8 cellular contexts compared by ENCODE assay signal in the genomic region with DNA sequence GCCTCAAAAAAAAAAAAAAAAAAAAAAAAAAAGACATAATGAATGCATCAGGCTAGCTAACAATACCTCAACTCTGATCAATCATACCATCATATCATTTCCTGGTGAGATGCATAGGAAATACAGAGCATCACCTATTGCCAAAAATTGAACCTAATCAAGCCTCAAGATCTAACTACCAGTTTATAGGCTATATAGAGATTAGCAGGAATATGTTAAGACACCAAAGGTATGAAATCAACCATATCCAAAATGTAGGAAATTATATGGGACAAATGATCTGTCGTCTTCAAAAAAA. TPM values are rescaled to one million over a fixed set of nuclear protein-coding genes. Genes with fewer than 3 reads are reported as not detected.
A peak's percentile ranks its signal among the peaks of the same experiment; 100 is the strongest.
DNase-seq lines count a peak whose midpoint lies in the region; ATAC-seq and TF ChIP-seq lines count a peak whose summit lies in the region.

No MANE protein-coding gene starts in this region.

- no peak for ATAC-seq in IMR-90 (ENCODE audit: low read depth)
- no peak for ATAC-seq in HG03135 (IDR thresholded peaks at IDR 0.05; ENCODE audit: unreplicated experiment)

- H3K4me1 ChIP-seq in Caco-2 (peaks cover 12% of the 10 kb centered on the region; the same call in 1 of the 2 replicates), IMR-90 (ENCODE audit: control insufficient read depth, insufficient read depth, low read length) (no peaks in the 10 kb centered on the region), duodenal mucosa (ENCODE audit: control insufficient read depth in 1 of 2, insufficient read depth in 2 of 2, low read length in 2 of 2) (peaks cover 16 to 17% of the 10 kb centered on the region in 2 donors), neuron (ENCODE audit: insufficient read depth, low read length) (peaks cover 14% of the 10 kb centered on the region)

- peaks cover 6% of the 10 kb centered on the region; the same call in 1 of the 2 replicates for H3K9me1 ChIP-seq in IMR-90 (ENCODE audit: insufficient read depth, low read length)

- no CpG with 5 or more reads among the region's 1 CpG for WGBS in IMR-90 (ENCODE audit: extremely low coverage in 2 of 2, insufficient read length in 1 of 2), 2 experiments

- H3K27ac Mint-ChIP-seq in Caco-2 (ENCODE audit: unreplicated experiment), result peak overlapping the region; percentile 81

- H3K4me2 ChIP-seq in IMR-90 (ENCODE audit: low read depth, low read length), result peak overlapping the region; percentile 87

- H3K14ac ChIP-seq in IMR-90 (replicated peaks; ENCODE audit: low read depth, low read length), result peak overlapping the region; percentile 95

- dilution Hi-C loops in IMR-90 (cut with HindIII; ENCODE audit: low sequenced_read_pairs, unreplicated experiment), result no loop called here

- H3K27ac ChIP-seq in IMR-90 (ENCODE audit: insufficient read depth, low read length) (peak overlapping the region; percentile 75), duodenal mucosa (ENCODE audit: low read depth, low read length) (no peak overlapping the region)

- no peaks in the 10 kb centered on the region for H3K27me3 Mint-ChIP-seq in Caco-2 (ENCODE audit: insufficient read depth, unreplicated experiment)

- peak overlapping the region; percentile 81; the same call in 1 of the 2 replicates for H3K56ac ChIP-seq in IMR-90 (ENCODE audit: extremely low read depth, insufficient read depth, low read length)

- intact Hi-C loops in Caco-2 (cut with micrococcal nuclease; ENCODE audit: unreplicated experiment), result loop anchor here (1.0 to 2.0 kb wide), 2 partner anchors 11 to 28 kb away; partner anchors contain the start of gene PRC1
- intact Hi-C loops in IMR-90 (cut with micrococcal nuclease), result no loop called here

- H3K23ac ChIP-seq in IMR-90 (ENCODE audit: low read depth, low read length), result no peak overlapping the region

- no peaks in the 10 kb centered on the region for H3K9me3 Mint-ChIP-seq in Caco-2 (ENCODE audit: unreplicated experiment)

- peak overlapping the region; percentile 74 for H2BK5ac ChIP-seq in IMR-90 (ENCODE audit: low read depth, low read length, poor library complexity, severe bottlenecking)

- TF ChIP-seq RAD21 in IMR-90 (IDR thresholded peaks at IDR 0.05; ENCODE audit: low read length), result no peak

- H3K27me3 ChIP-seq in Caco-2 (replicated peaks; ENCODE audit: control insufficient read depth, insufficient read depth, low read length) (no peaks in the 10 kb centered on the region), IMR-90 (ENCODE audit: control insufficient read depth, insufficient read depth, low read length) (no peaks in the 10 kb centered on the region), duodenal mucosa (ENCODE audit: control insufficient read depth in 1 of 2, insufficient read depth in 2 of 2, low read length in 2 of 2) (no peaks in the 10 kb centered on the region), neuron (ENCODE audit: insufficient read depth, low read length) (no peaks in the 10 kb centered on the region)

- H3K9ac ChIP-seq in IMR-90 (ENCODE audit: low read depth, low read length) (peak overlapping the region; percentile 89), duodenal mucosa (ENCODE audit: low read depth in 1 of 2, low read length in 2 of 2) (peak overlapping the region; percentile 89 to 99)

- H3K36me3 Mint-ChIP-seq in Caco-2 (ENCODE audit: insufficient read depth, unreplicated experiment), result no peaks in the 10 kb centered on the region

- H4K20me1 ChIP-seq in IMR-90 (ENCODE audit: insufficient read depth, low read length), result no peaks in the 10 kb centered on the region; the same call in 1 of the 2 replicates

- H3K36me3 ChIP-seq in Caco-2 (ENCODE audit: control insufficient read depth, insufficient read depth, low read length) (no peaks in the 10 kb centered on the region), IMR-90 (ENCODE audit: control insufficient read depth, insufficient read depth, low read length) (no peaks in the 10 kb centered on the region), duodenal mucosa (ENCODE audit: control insufficient read depth in 1 of 2, insufficient read depth in 2 of 2, low read length in 2 of 2) (peaks cover 0 to under 1% of the 10 kb centered on the region in 2 donors), neuron (ENCODE audit: insufficient read depth, low read length) (no peaks in the 10 kb centered on the region)

- H2BK20ac ChIP-seq in IMR-90 (ENCODE audit: low read depth, low read length), result no peak overlapping the region

- H2BK120ac ChIP-seq in IMR-90 (ENCODE audit: low read depth, low read length), result peak overlapping the region; percentile 69

- peaks cover 10% of the 10 kb centered on the region for H3K4me1 Mint-ChIP-seq in Caco-2 (ENCODE audit: low read depth, unreplicated experiment)

- H3K9me3 ChIP-seq in Caco-2 (no peaks in the 10 kb centered on the region), IMR-90 (ENCODE audit: control insufficient read depth, insufficient read depth, low read length) (no peaks in the 10 kb centered on the region), duodenal mucosa (ENCODE audit: control insufficient read depth in 1 of 2, low read length in 2 of 2) (no peaks in the 10 kb centered on the region), neuron (ENCODE audit: low read length) (no peaks in the 10 kb centered on the region)

- peak overlapping the region; percentile 43; the same call in 1 of the 2 replicates for H3K18ac ChIP-seq in IMR-90 (ENCODE audit: low read depth, low read length)

- DNase-seq in Caco-2 (no peak), IMR-90 (no peak), SK-N-DZ (ENCODE audit: low spot score) (no peak), SKM-1 (lab: John Stamatoyannopoulos, UW; ENCODE audit: unreplicated experiment) (no peak), G401 (ENCODE audit: low spot score) (no peak)

- H3K4me3 ChIP-seq in Caco-2 (ENCODE audit: low read depth, low read length) (peak overlapping the region; percentile 78), IMR-90 (ENCODE audit: insufficient read depth, low read depth, low read length) (peak overlapping the region; percentile 65), duodenal mucosa (ENCODE audit: low read depth in 1 of 2, low read length in 2 of 2) (peak overlapping the region; percentile 98 to 100), neuron (ENCODE audit: low read length) (peak overlapping the region; percentile 78)

- no peak overlapping the region for H2BK15ac ChIP-seq in IMR-90 (ENCODE audit: low read depth, low read length)

- POLR2A ChIA-PET in Caco-2 (lab: Charles Lee) (interaction anchor here (0.5 to 2.3 kb wide), 4 partner anchors 10 to 28 kb away, joined by 3 to 16 read pairs (median 4); partner anchors contain the start of gene PRC1), IMR-90 (lab: Charles Lee; ENCODE audit: unreplicated experiment) (no interaction called here)

- no peak for TF ChIP-seq CTCF in Caco-2 (IDR thresholded peaks at IDR 0.05; ENCODE audit: insufficient read depth in 1 of 2, low read depth in 1 of 2, low read length in 1 of 2, severe bottlenecking in 1 of 2, unreplicated experiment in 1 of 2)
- TF ChIP-seq CTCF in IMR-90 (conservative IDR thresholded peaks at IDR 0.05; ENCODE audit: low read depth, low read length), result no peak

- peak overlapping the region; percentile 62 for H4K5ac ChIP-seq in IMR-90 (ENCODE audit: low read depth, low read length)

- peak overlapping the region; percentile 81 for H3K4me3 Mint-ChIP-seq in Caco-2 (ENCODE audit: unreplicated experiment)

- peak overlapping the region; percentile 94 to 98 for H4K8ac ChIP-seq in IMR-90 (ENCODE audit: low read depth in 2 of 2, low read length in 2 of 2)

- peaks cover 12 to 38% of the 10 kb centered on the region in 2 experiments for H3K79me1 ChIP-seq in IMR-90 (ENCODE audit: low read depth in 1 of 2, low read length in 2 of 2)

- H2AFZ ChIP-seq in IMR-90 (replicated peaks; ENCODE audit: low read length, poor library complexity) (peak overlapping the region; percentile 98), neuron (ENCODE audit: low read depth, low read length) (peak overlapping the region; percentile 87)

- peak overlapping the region; percentile 81 for H3K4ac ChIP-seq in IMR-90 (ENCODE audit: low read depth, low read length)

- CTCF ChIA-PET in Caco-2 (lab: Charles Lee), result interaction anchor here (0.6 to 2.5 kb wide), 6 partner anchors 11 to 249 kb away, joined by 4 to 33 read pairs (median 5); partner anchors contain the start of genes PRC1 and UNC45A
- CTCF ChIA-PET in IMR-90 (lab: Yijun Ruan, JAX), result interaction anchor here (1.7 kb wide), 1 partner anchor 27 kb away, joined by 8 read pairs; no protein-coding TSS in a partner anchor

- TSS peak; percentile 51 for BruUV-seq in Caco-2 (replicated peaks; lab: Mats Ljungman, UMichigan)
- BruUV-seq in IMR-90 (replicated peaks; lab: Mats Ljungman, UMichigan), result no TSS peak

- H2AK9ac ChIP-seq in IMR-90 (replicated peaks; ENCODE audit: low read depth, low read length, poor library complexity), result peak overlapping the region; percentile 94

- in situ Hi-C loops in IMR-90 (cut with MboI; ENCODE audit: low sequenced_read_pairs) (no loop called here), G401 (cut with HindIII; ENCODE audit: low sequenced_read_pairs) (no loop called here)

- TF ChIP-seq POLR2A in IMR-90 (IDR thresholded peaks at IDR 0.05; ENCODE audit: low read depth, low read length), result no peak

- no peak overlapping the region for H2AK5ac ChIP-seq in IMR-90 (ENCODE audit: low read depth, low read length)

- H4K91ac ChIP-seq in IMR-90 (ENCODE audit: insufficient read depth, low read depth, low read length), result peak overlapping the region; percentile 45; the same call in 1 of the 2 replicates

TF ChIP-seq in IMR-90, 13 proteins besides CTCF, POLR2A, EP300 and RAD21 (continues in another document):
- no peak for TF ChIP-seq CHD1 (IDR thresholded peaks at IDR 0.05; ENCODE audit: low read depth, low read length)
- no peak for TF ChIP-seq RFX5 (IDR thresholded peaks at IDR 0.05; ENCODE audit: low read depth, low read length)
- TF ChIP-seq MXI1 (IDR thresholded peaks at IDR 0.05; ENCODE audit: borderline replicate concordance, low read depth, low read length), result no peak
- TF ChIP-seq FOS (IDR thresholded peaks at IDR 0.05; ENCODE audit: low read depth, low read length), result no peak
- no peak for TF ChIP-seq MAZ (IDR thresholded peaks at IDR 0.05; ENCODE audit: borderline replicate concordance, low read depth, low read length)

RNA-seq across cellular contexts. Expression of gene VPS33B, which starts 0.4 kb away (rescaled TPM):
- 13.3 and 13.7 TPM in 2 replicates for total RNA-seq in Caco-2 (2022)
- total RNA-seq in IMR-90 (2012; rRNA removed), result 7.5 and 9.0 TPM in 2 replicates
- polyA plus RNA-seq in IMR-90 (2012; rRNA removed), result 11.3 and 12.3 TPM in 2 replicates
- 7.6 and 9.8 TPM in 2 replicates for polyA plus RNA-seq in IMR-90 (2012; cell fraction: cytosol; rRNA removed)
- polyA plus RNA-seq in IMR-90 (2012; cell fraction: nucleus; rRNA removed; ENCODE audit: low replicate concordance), result 47.8 and 54.3 TPM in 2 replicates
- 8.0 and 17.9 TPM in 2 replicates for polyA plus RNA-seq in SK-N-DZ (2014; cell fraction: cytosol; rRNA removed)
- 22.3 and 33.5 TPM in 2 replicates for polyA plus RNA-seq in SK-N-DZ (2014; cell fraction: nucleus; rRNA removed)
- 8.9 and 12.8 TPM in 2 replicates for total RNA-seq in G401 (2014; rRNA removed; shearing (Covaris generic))

RNA-seq across cellular contexts. Expression of gene PRC1, which starts 28.4 kb away (rescaled TPM):
- total RNA-seq in Caco-2 (2022), result 142 and 145 TPM in 2 replicates
- 148 and 208 TPM in 2 replicates for total RNA-seq in IMR-90 (2012; rRNA removed)
- 131 and 132 TPM in 2 replicates for polyA plus RNA-seq in IMR-90 (2012; rRNA removed)
- 52.1 and 66.7 TPM in 2 replicates for polyA plus RNA-seq in IMR-90 (2012; cell fraction: cytosol; rRNA removed)
- 96.3 and 151 TPM in 2 replicates for polyA plus RNA-seq in IMR-90 (2012; cell fraction: nucleus; rRNA removed; ENCODE audit: low replicate concordance)
- 398 and 437 TPM in 2 replicates for polyA plus RNA-seq in SK-N-DZ (2014; cell fraction: cytosol; rRNA removed)
- 650 and 674 TPM in 2 replicates for polyA plus RNA-seq in SK-N-DZ (2014; cell fraction: nucleus; rRNA removed)
- 138 and 140 TPM in 2 replicates for total RNA-seq in G401 (2014; rRNA removed; shearing (Covaris generic))
